In genomic region chr3:185153170-185153733, GRCh38 we compare ENCODE assay signal across 8 cellular contexts. TPM values are rescaled to one million over a fixed set of nuclear protein-coding genes. Genes with fewer than 3 reads are reported as not detected.
DNase-seq lines count a peak whose midpoint lies in the region; ATAC-seq and FAIRE-seq lines count a peak whose summit lies in the region.

No MANE protein-coding gene starts in this region.

- peak overlapping the region; percentile 79 for H3K4me3 Mint-ChIP-seq in activated naive CD8-positive, alpha-beta T cell treated with anti-CD3 and anti-CD28 coated beads, Interleukin-2, amount 10 ng/mL, durations not matched to agents 7 days and 5 days

- no peaks in the 10 kb centered on the region for H3K36me3 Mint-ChIP-seq in activated naive CD8-positive, alpha-beta T cell treated with anti-CD3 and anti-CD28 coated beads, Interleukin-2, amount 10 ng/mL, durations not matched to agents 7 days and 5 days

- H3K9me3 Mint-ChIP-seq in activated naive CD8-positive, alpha-beta T cell treated with anti-CD3 and anti-CD28 coated beads, Interleukin-2, amount 10 ng/mL, durations not matched to agents 7 days and 5 days: no peaks in the 10 kb centered on the region

- H3K4me3 ChIP-seq in H7 (ENCODE audit: insufficient read depth, low read depth, low read length) (peak overlapping the region; percentile 65), iPS-18c (ENCODE audit: insufficient read depth, low read depth, low read length) (peak overlapping the region; percentile 66), small intestine (ENCODE audit: low read depth in 1 of 2, low read length in 2 of 2) (peak overlapping the region; percentile 53 to 83)

- peak overlapping the region; percentile 14 to 92 for H3K27ac ChIP-seq in small intestine (ENCODE audit: low read depth in 1 of 2, low read length in 1 of 2)

- no peaks in the 10 kb centered on the region for H3K4me1 ChIP-seq in small intestine (ENCODE audit: control insufficient read depth in 2 of 2, insufficient read depth in 1 of 2, low read depth in 1 of 2, low read length in 1 of 2)

- H3K9me3 ChIP-seq in iPS-18c (ENCODE audit: control insufficient read depth, insufficient read depth, low read length) (no peaks in the 10 kb centered on the region), small intestine (ENCODE audit: control insufficient read depth, low read depth) (no peaks in the 10 kb centered on the region)

- FAIRE-seq in small intestine (lab: Jason Lieb, UNC): no peak

- POLR2A ChIA-PET in activated naive CD8-positive, alpha-beta T cell treated with anti-CD3 and anti-CD28 coated beads, Interleukin-2, amount 10 ng/mL, durations not matched to agents 7 days and 5 days (lab: Charles Lee): no interaction called here

- peaks cover 4% of the 10 kb centered on the region for H3K4me1 Mint-ChIP-seq in activated naive CD8-positive, alpha-beta T cell treated with anti-CD3 and anti-CD28 coated beads, Interleukin-2, amount 10 ng/mL, durations not matched to agents 7 days and 5 days

- H3K36me3 ChIP-seq in H7 (replicated peaks; ENCODE audit: control insufficient read depth, insufficient read depth, low read length): no peaks in the 10 kb centered on the region
- H3K36me3 ChIP-seq in small intestine (ENCODE audit: control insufficient read depth in 2 of 2, insufficient read depth in 2 of 2, low read length in 2 of 2): no peaks in the 10 kb centered on the region

- DNase-seq in AG08395 (ENCODE audit: low spot score) (peak; percentile 22), H7 (peak; percentile 92), small intestine (peak; percentile 20), LoVo (ENCODE audit: low spot score) (no peak)
- peak; percentile 47 for DNase-seq in activated naive CD8-positive, alpha-beta T cell treated with anti-CD3 and anti-CD28 coated beads, Interleukin-2, amount 10 ng/mL, durations not matched to agents 7 days and 5 days
- DNase-seq in stimulated activated naive CD4-positive, alpha-beta T cell (lab: John Stamatoyannopoulos, UW): no peak

- peak; percentile 29 for ATAC-seq in activated naive CD8-positive, alpha-beta T cell treated with anti-CD3 and anti-CD28 coated beads, Interleukin-2, amount 10 ng/mL, durations not matched to agents 7 days and 5 days (ENCODE audit: low read depth)
- ATAC-seq in GM21786 (IDR thresholded peaks at IDR 0.05; ENCODE audit: unreplicated experiment): no peak

- peaks cover 35% of the 10 kb centered on the region for H3K27me3 ChIP-seq in H7 (ENCODE audit: control insufficient read depth, insufficient read depth, low read length)
- H3K27me3 ChIP-seq in small intestine (ENCODE audit: control insufficient read depth in 2 of 2, insufficient read depth in 2 of 2, low read length in 2 of 2): no peaks in the 10 kb centered on the region

- peaks cover 40% of the 10 kb centered on the region for H3K27me3 Mint-ChIP-seq in activated naive CD8-positive, alpha-beta T cell treated with anti-CD3 and anti-CD28 coated beads, Interleukin-2, amount 10 ng/mL, durations not matched to agents 7 days and 5 days

- WGBS in small intestine, 3 donors: 1 to 4% (median 1%) methylated on average over 40 to 52 of the region's 52 CpGs

- H3K27ac Mint-ChIP-seq in activated naive CD8-positive, alpha-beta T cell treated with anti-CD3 and anti-CD28 coated beads, Interleukin-2, amount 10 ng/mL, durations not matched to agents 7 days and 5 days: peak overlapping the region; percentile 62

RNA-seq across cellular contexts. Expression of gene C3orf70, which starts 0.4 kb away (rescaled TPM):
- total RNA-seq in H7 (2014; rRNA removed; shearing (Covaris generic)): 0.63 and 1.1 TPM in 2 replicates
- not detected for total RNA-seq in activated naive CD8-positive, alpha-beta T cell treated with anti-CD3 and anti-CD28 coated beads, Interleukin-2, amount 10 ng/mL, durations not matched to agents 7 days and 5 days
- polyA plus RNA-seq in small intestine: 1 to 10 TPM in 2 of 3 donors, under 1 TPM in 1; 0.67 to 4.5 (median 1.4) TPM

Comparison
In these comparisons a context has a peak if more than half of its experiments do, and no peak if none do; other contexts are left out.
1. DNase-seq: peak in AG08395 (single experiment), H7 (single experiment), activated naive CD8-positive, alpha-beta T cell treated with anti-CD3 and anti-CD28 coated beads, Interleukin-2, amount 10 ng/mL, durations not matched to agents 7 days and 5 days (single experiment) and small intestine (single experiment); none in stimulated activated naive CD4-positive, alpha-beta T cell (0 of 6) and LoVo (single experiment).
2. Peak in every context shown above with its lines, with median percentiles within 50 percentile points of each other: H3K4me3 ChIP-seq.